Comparison of ENCODE assay signal across 8 cellular contexts in genomic region chr1:234987415-234988159, GRCh38.
A peak's percentile ranks its signal among the peaks of the same experiment; 100 is the strongest.
DNase-seq lines count a peak whose midpoint lies in the region; ATAC-seq and TF ChIP-seq lines count a peak whose summit lies in the region.

No MANE protein-coding gene starts in this region.

- no peaks in the 10 kb centered on the region for H3K79me2 ChIP-seq in HCT116 (ENCODE audit: insufficient read depth, low read length)

- H3K9ac ChIP-seq in HCT116 (ENCODE audit: low read length), result no peak overlapping the region

- in situ Hi-C loops in GM13976 (cut with MboI; ENCODE audit: low sequenced_read_pairs, unreplicated experiment), result no loop called here

- no peaks in the 10 kb centered on the region for H3K27me3 ChIP-seq in HCT116 (ENCODE audit: insufficient read depth, low read length)
- H3K27me3 ChIP-seq in esophagus muscularis mucosa, result no peaks in the 10 kb centered on the region

- TF ChIP-seq POLR2A in HCT116 (IDR thresholded peaks at IDR 0.05; ENCODE audit: borderline replicate concordance, extremely low read depth, insufficient read depth, insufficient read length) (no peak), esophagus muscularis mucosa (IDR thresholded peaks at IDR 0.05; ENCODE audit: low read depth) (no peak)

- H3K4me3 ChIP-seq in HCT116 (replicated peaks in 1 of 2; ENCODE audit: low read depth in 1 of 2, low read length in 2 of 2) (no peak overlapping the region), esophagus muscularis mucosa (no peak overlapping the region)

- H2AFZ ChIP-seq in HCT116 (ENCODE audit: low read depth, low read length, poor library complexity, severe bottlenecking), result peak overlapping the region; percentile 44

- H3K36me3 ChIP-seq in HCT116 (ENCODE audit: control insufficient read depth in 1 of 2, insufficient read depth in 2 of 2, low read length in 2 of 2) (no peaks in the 10 kb centered on the region), esophagus muscularis mucosa (no peaks in the 10 kb centered on the region)

- CTCF ChIA-PET in HCT116 (lab: Charles Lee), result no interaction called here

- 29% methylated on average over 14 of the region's 14 CpGs for WGBS in esophagus muscularis mucosa

- RAD21 ChIA-PET in HCT116 (lab: Charles Lee; ENCODE audit: low non-redundant PET in 1 of 2, low total read pairs in 2 of 2, uncharacterized antibody in 2 of 2, unreplicated experiment in 2 of 2), result no interaction called here

- peaks cover 11 to 42% (median 27%) of the 10 kb centered on the region in 4 donors for H3K4me1 Mint-ChIP-seq in naive thymus-derived CD8-positive, alpha-beta T cell

- H3K4me3 Mint-ChIP-seq in naive thymus-derived CD8-positive, alpha-beta T cell, result peak overlapping the region in 1 of 10 donors; percentile 31

- H3K9me2 ChIP-seq in HCT116 (ENCODE audit: insufficient read depth), result no peaks in the 10 kb centered on the region

- BruUV-seq in HCT116 (replicated peaks; lab: Mats Ljungman, UMichigan), result no TSS peak

- H3K9me3 ChIP-seq in HCT116 (ENCODE audit: control insufficient read depth in 1 of 2, insufficient read depth in 1 of 2, low read depth in 1 of 2, low read length in 2 of 2) (no peaks in the 10 kb centered on the region), esophagus muscularis mucosa (peaks cover 0 to 4% (median 0%) of the 10 kb centered on the region in 4 donors)

- no peak overlapping the region for H3K4me2 ChIP-seq in HCT116 (ENCODE audit: low read length)

- peak overlapping the region in 6 of 10 donors; percentile 6 to 87 (median 58) for H3K27ac Mint-ChIP-seq in naive thymus-derived CD8-positive, alpha-beta T cell

- H3K27me3 Mint-ChIP-seq in naive thymus-derived CD8-positive, alpha-beta T cell, result no peaks in the 10 kb centered on the region

- H3K4me1 ChIP-seq in HCT116 (ENCODE audit: control insufficient read depth in 1 of 2, insufficient read depth in 2 of 2, low read length in 2 of 2) (peaks cover 8 to 32% of the 10 kb centered on the region in 2 experiments; a peak in 3 of 4 replicates), esophagus muscularis mucosa (peaks cover 52 to 71% (median 67%) of the 10 kb centered on the region in 4 donors)

- H4K20me1 ChIP-seq in HCT116 (ENCODE audit: insufficient read depth), result no peaks in the 10 kb centered on the region

- POLR2A ChIA-PET in HCT116 (lab: Charles Lee), result no interaction called here
- POLR2A ChIA-PET in naive thymus-derived CD8-positive, alpha-beta T cell (lab: Charles Lee), result interaction anchor here (1.2 to 1.4 kb wide), 2 partner anchors 13 to 24 kb away, joined by 3 to 4 read pairs; no protein-coding TSS in a partner anchor

- peak; percentile 83 for TF ChIP-seq EP300 in esophagus muscularis mucosa (IDR thresholded peaks at IDR 0.05)

- no peak overlapping the region for H3K27ac ChIP-seq in HCT116 (ENCODE audit: low read depth, low read length)
- peak overlapping the region; percentile 91 to 97 (median 94) for H3K27ac ChIP-seq in esophagus muscularis mucosa (replicated peaks in 1 of 4)

- intact Hi-C loops in HCT116 (cut with micrococcal nuclease) (no loop called here), esophagus muscularis mucosa (cut with DNase I) (no loop called here)

- DNase-seq in GM13976 (ENCODE audit: low spot score) (peak; percentile 57), HCT116 (ENCODE audit: low read depth, low spot score) (no peak), esophagus muscularis mucosa (ENCODE audit: extremely low spot score) (peak; percentile 96), GM10266 (ENCODE audit: extremely low spot score) (no peak), inferior parietal cortex (ENCODE audit: extremely low spot score) (no peak)
- DNase-seq in naive thymus-derived CD8-positive, alpha-beta T cell, result no peak
- no peak for DNase-seq in effector CD8-positive, alpha-beta T cell (lab: John Stamatoyannopoulos, UW)

- peaks cover 0 to 1% (median 0%) of the 10 kb centered on the region in 9 donors for H3K9me3 Mint-ChIP-seq in naive thymus-derived CD8-positive, alpha-beta T cell

- no peaks in the 10 kb centered on the region for H3K36me3 Mint-ChIP-seq in naive thymus-derived CD8-positive, alpha-beta T cell

- ATAC-seq in HCT116 (peak; percentile 29; the same call in 1 of the 2 replicates), SK-N-SH treated with all-trans-retinoic acid at 6 μM for 48 hours (peak; percentile 90)
- no peak for ATAC-seq in naive thymus-derived CD8-positive, alpha-beta T cell

- TF ChIP-seq CTCF in GM13976 (IDR thresholded peaks at IDR 0.05; ENCODE audit: borderline replicate concordance, control extremely low read depth, extremely low read depth, insufficient read depth, missing control alignments) (no peak), HCT116 (IDR thresholded peaks at IDR 0.05 in 2 of 3, conservative IDR thresholded peaks at IDR 0.05 in 1 of 3; ENCODE audit: borderline replicate concordance in 1 of 3, insufficient read depth in 1 of 3, low read depth in 2 of 3, low read length in 2 of 3) (no peak), esophagus muscularis mucosa (IDR thresholded peaks at IDR 0.05) (no peak), GM10266 (IDR thresholded peaks at IDR 0.05; ENCODE audit: control insufficient read depth, insufficient read depth, low read depth, missing control alignments) (no peak)

- TF ChIP-seq RAD21 in HCT116 (IDR thresholded peaks at IDR 0.05; ENCODE audit: low read depth), result no peak

TF ChIP-seq in HCT116, 20 proteins besides CTCF, POLR2A, EP300 and RAD21:
- TF ChIP-seq ZFX (IDR thresholded peaks at IDR 0.05) (peak; percentile 23; the same call in 1 of the 2 replicates), CBX3 (IDR thresholded peaks at IDR 0.05; ENCODE audit: low read depth) (no peak)

TF ChIP-seq in SK-N-SH treated with all-trans-retinoic acid at 6 μM for 48 hours, 23 proteins besides CTCF, POLR2A, EP300 and RAD21:
- TF ChIP-seq RARB (CRISPR knock-in tag; IDR thresholded peaks at IDR 0.05) (0 out of 2 replicates have a peak, but pooled peaks have one; percentile 24), ZFP3 (CRISPR knock-in tag; IDR thresholded peaks at IDR 0.05) (0 out of 2 replicates have a peak, but pooled peaks have one; percentile 47), POU6F1 (CRISPR knock-in tag; IDR thresholded peaks at IDR 0.05; ENCODE audit: borderline replicate concordance, low read depth) (peak; percentile 48; the same call in 1 of the 2 replicates), ZC3H10 (CRISPR knock-in tag; IDR thresholded peaks at IDR 0.05) (no peak), ESRRG (CRISPR knock-in tag; IDR thresholded peaks at IDR 0.05) (no peak), ARNTL (CRISPR knock-in tag; IDR thresholded peaks at IDR 0.05; ENCODE audit: borderline replicate concordance, low read depth) (no peak)

Comparison
In these comparisons a context has a peak if more than half of its experiments do, and no peak if none do; other contexts are left out.
1. DNase-seq: peak in GM13976 (single experiment) and esophagus muscularis mucosa (single experiment); none in HCT116 (single experiment), naive thymus-derived CD8-positive, alpha-beta T cell (0 of 10), GM10266 (single experiment), inferior parietal cortex (single experiment) and effector CD8-positive, alpha-beta T cell (single experiment).
2. ATAC-seq: peak in HCT116 (single experiment) and SK-N-SH treated with all-trans-retinoic acid at 6 μM for 48 hours (single experiment); none in naive thymus-derived CD8-positive, alpha-beta T cell (0 of 2).